27 cellular contexts compared by ENCODE assay signal in the genomic region with DNA sequence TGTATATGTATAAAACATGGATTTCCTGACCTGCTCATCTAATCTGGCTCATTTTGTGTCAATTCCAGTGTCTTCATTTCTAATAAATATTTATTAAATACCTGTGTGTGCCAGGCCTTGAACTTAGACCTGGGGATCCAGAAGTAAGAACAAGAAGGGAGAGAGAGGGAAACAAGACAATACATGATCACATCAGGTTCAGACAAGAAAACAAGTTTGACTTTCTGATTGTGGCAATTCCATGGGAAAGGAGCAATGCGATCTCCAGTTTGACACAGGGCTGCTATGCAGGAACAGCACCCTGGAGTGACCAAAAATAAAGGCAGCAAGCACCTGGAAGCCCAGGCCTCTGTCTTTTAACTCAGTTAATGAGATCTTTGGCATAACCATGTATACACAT.
DNase-seq lines count a peak whose midpoint lies in the region; ATAC-seq, FAIRE-seq and TF ChIP-seq lines count a peak whose summit lies in the region.
"Had no signal": no experiment of that assay in that cellular context is flagged by ENCODE, and none has a peak within 500 bp of the region (broad histone marks: within the 10 kb centered on the region; RNA-seq: fewer than 3 reads in every experiment).

No MANE protein-coding gene starts in this region.

- CTCF ChIA-PET in mammary epithelial cell (lab: Charles Lee; ENCODE audit: low non-redundant PET) (no interaction called here), MCF 10A (lab: Yijun Ruan, JAX) (no interaction called here), HCT116 (lab: Charles Lee) (no interaction called here)

- dilution Hi-C loops in mammary epithelial cell (cut with HindIII; ENCODE audit: low sequenced_read_pairs) = no loop called here

- WGBS in mammary epithelial cell (ENCODE audit: low coverage, missing lambda C conversion rate) = 0% methylated on average over 1 of the region's 1 CpG

- H2AFZ ChIP-seq in mammary epithelial cell (ENCODE audit: low read depth, low read length) (no peak overlapping the region), HCT116 (ENCODE audit: low read depth, low read length, poor library complexity, severe bottlenecking) (peak overlapping the region; percentile 16)

- no peak for TF ChIP-seq RAD21 in HCT116 (IDR thresholded peaks at IDR 0.05; ENCODE audit: low read depth)

- no peaks in the 10 kb centered on the region for H3K9me3 Mint-ChIP-seq in MCF 10A (ENCODE audit: unreplicated experiment)
- peaks cover 7% of the 10 kb centered on the region for H3K9me3 Mint-ChIP-seq in nephron progenitor cell

- no peak for TF ChIP-seq CTCF in mammary epithelial cell (conservative IDR thresholded peaks at IDR 0.05 in 1 of 2, IDR thresholded peaks at IDR 0.05 in 1 of 2; ENCODE audit: extremely low read depth in 1 of 2, insufficient read depth in 1 of 2, low read depth in 1 of 2, low read length in 2 of 2)
- no peak for TF ChIP-seq CTCF in MCF 10A (IDR thresholded peaks at IDR 0.05; ENCODE audit: unreplicated experiment)
- TF ChIP-seq CTCF in HCT116 (IDR thresholded peaks at IDR 0.05 in 2 of 3, conservative IDR thresholded peaks at IDR 0.05 in 1 of 3; ENCODE audit: borderline replicate concordance in 1 of 3, insufficient read depth in 1 of 3, low read depth in 2 of 3, low read length in 2 of 3) = no peak
- no peak for TF ChIP-seq CTCF in bronchial epithelial cell (IDR thresholded peaks at IDR 0.05; ENCODE audit: insufficient read depth, low read length, severe bottlenecking)
- no peak for TF ChIP-seq CTCF in nephron progenitor cell (IDR thresholded peaks at IDR 0.05)

- H3K36me3 ChIP-seq in mammary epithelial cell (ENCODE audit: insufficient read depth, low read length) (no peaks in the 10 kb centered on the region), HCT116 (ENCODE audit: control insufficient read depth in 1 of 2, insufficient read depth in 2 of 2, low read length in 2 of 2) (no peaks in the 10 kb centered on the region), bronchial epithelial cell (ENCODE audit: control insufficient read depth, insufficient read depth, low read length) (no peaks in the 10 kb centered on the region)
- H3K36me3 ChIP-seq: BE2C, BLaER1 had no signal

- FAIRE-seq in bronchial epithelial cell (lab: Jason Lieb, UNC) = no peak
- FAIRE-seq: A204.1, D721Med, GM12878, GM12892, GM18507 had no signal

- H3K4me1 Mint-ChIP-seq in MCF 10A (ENCODE audit: insufficient read depth, unreplicated experiment) = peaks cover 35% of the 10 kb centered on the region
- peaks cover 38% of the 10 kb centered on the region for H3K4me1 Mint-ChIP-seq in nephron progenitor cell
- H3K4me1 Mint-ChIP-seq: CD14-positive monocyte; CD4-positive, alpha-beta memory T cell; CD4-positive, CD25-positive, alpha-beta regulatory T cell; CD8-positive, alpha-beta memory T cell had no signal

- H3K9me2 ChIP-seq in HCT116 (ENCODE audit: insufficient read depth) = no peaks in the 10 kb centered on the region

- in situ Hi-C loops in mammary epithelial cell (cut with MboI; ENCODE audit: low sequenced_read_pairs in 2 of 2) = no loop called here

- ATAC-seq in HCT116 = no peak
- ATAC-seq: GM12878 had no signal

- H3K27ac Mint-ChIP-seq in MCF 10A (ENCODE audit: low read depth, unreplicated experiment) (no peak overlapping the region), nephron progenitor cell (no peak overlapping the region)
- H3K27ac Mint-ChIP-seq: CD4-positive, alpha-beta memory T cell; CD8-positive, alpha-beta memory T cell had no signal

- H3K27me3 ChIP-seq in mammary epithelial cell (ENCODE audit: insufficient read depth, low read length) (no peaks in the 10 kb centered on the region), HCT116 (ENCODE audit: insufficient read depth, low read length) (no peaks in the 10 kb centered on the region), bronchial epithelial cell (ENCODE audit: control insufficient read depth, insufficient read depth, low read length) (no peaks in the 10 kb centered on the region)
- H3K27me3 ChIP-seq: BE2C, BLaER1 had no signal

- H4K20me1 ChIP-seq in mammary epithelial cell (ENCODE audit: insufficient read depth, low read length) = no peaks in the 10 kb centered on the region
- no peaks in the 10 kb centered on the region for H4K20me1 ChIP-seq in HCT116 (ENCODE audit: insufficient read depth)
- H4K20me1 ChIP-seq: BLaER1 had no signal

- H3K4me3 ChIP-seq in mammary epithelial cell (replicated peaks in 1 of 3; ENCODE audit: insufficient read depth in 1 of 3, low read depth in 2 of 3, low read length in 3 of 3) (no peak overlapping the region), HCT116 (replicated peaks in 1 of 2; ENCODE audit: low read depth in 1 of 2, low read length in 2 of 2) (no peak overlapping the region), bronchial epithelial cell (ENCODE audit: low read depth, low read length) (no peak overlapping the region)
- H3K4me3 ChIP-seq: BLaER1, GM12878 had no signal

- no peaks in the 10 kb centered on the region for H3K36me3 Mint-ChIP-seq in MCF 10A (ENCODE audit: insufficient read depth, unreplicated experiment)
- no peaks in the 10 kb centered on the region for H3K36me3 Mint-ChIP-seq in nephron progenitor cell (ENCODE audit: low read depth)
- H3K36me3 Mint-ChIP-seq: CD14-positive monocyte; CD4-positive, alpha-beta memory T cell; CD4-positive, CD25-positive, alpha-beta regulatory T cell; CD8-positive, alpha-beta memory T cell had no signal

- H3K9ac ChIP-seq in mammary epithelial cell (ENCODE audit: insufficient read depth, low read length) = no peak overlapping the region
- H3K9ac ChIP-seq in HCT116 (ENCODE audit: low read length) = no peak overlapping the region
- H3K9ac ChIP-seq: BLaER1 had no signal

- POLR2A ChIA-PET in MCF 10A (lab: Yijun Ruan, JAX) (no interaction called here), HCT116 (lab: Charles Lee) (no interaction called here)

- peaks cover 37% of the 10 kb centered on the region for H3K4me1 ChIP-seq in mammary epithelial cell (ENCODE audit: insufficient read depth, low read length)
- H3K4me1 ChIP-seq in HCT116 (ENCODE audit: control insufficient read depth in 1 of 2, insufficient read depth in 2 of 2, low read length in 2 of 2) = peaks cover 8 to 39% of the 10 kb centered on the region in 2 experiments; a peak in 3 of 4 replicates
- H3K4me1 ChIP-seq: BLaER1 had no signal

- no peaks in the 10 kb centered on the region for H3K27me3 Mint-ChIP-seq in MCF 10A (ENCODE audit: insufficient read depth, unreplicated experiment)
- H3K27me3 Mint-ChIP-seq in nephron progenitor cell (ENCODE audit: low read depth, poor library complexity) = no peaks in the 10 kb centered on the region

- H3K27ac ChIP-seq in mammary epithelial cell (ENCODE audit: insufficient read depth, low read depth, low read length) (no peak overlapping the region), HCT116 (ENCODE audit: low read depth, low read length) (no peak overlapping the region)
- H3K27ac ChIP-seq: BLaER1 had no signal

- H3K9me3 ChIP-seq in mammary epithelial cell (replicated peaks; ENCODE audit: insufficient read depth, low read length) (no peaks in the 10 kb centered on the region), HCT116 (ENCODE audit: control insufficient read depth in 1 of 2, insufficient read depth in 1 of 2, low read depth in 1 of 2, low read length in 2 of 2) (no peaks in the 10 kb centered on the region)
- H3K9me3 ChIP-seq: BE2C, BLaER1, Caco-2 had no signal

- H3K79me2 ChIP-seq in mammary epithelial cell (ENCODE audit: insufficient read depth, low read length) (no peaks in the 10 kb centered on the region), HCT116 (ENCODE audit: insufficient read depth, low read length) (no peaks in the 10 kb centered on the region)

- RAD21 ChIA-PET in HCT116 (lab: Charles Lee; ENCODE audit: low non-redundant PET in 1 of 2, low total read pairs in 2 of 2, uncharacterized antibody in 2 of 2, unreplicated experiment in 2 of 2) = no interaction called here

- BruUV-seq in mammary epithelial cell (replicated peaks; lab: Mats Ljungman, UMichigan) (no TSS peak), MCF 10A (replicated peaks; lab: Mats Ljungman, UMichigan) (no TSS peak), HCT116 (replicated peaks; lab: Mats Ljungman, UMichigan) (no TSS peak)

- DNase-seq in mammary epithelial cell (peak; percentile 65), MCF 10A (ENCODE audit: unreplicated experiment) (no peak), HCT116 (ENCODE audit: low read depth, low spot score) (no peak), bronchial epithelial cell (ENCODE audit: low read depth) (peak; percentile 73), NCI-H1417 treated with DMSO at 0.1 percent for 48 hours (lab: John Stamatoyannopoulos, UW) (no peak), nephron progenitor cell (no peak), H4 (ENCODE audit: low spot score) (no peak)
- DNase-seq: 8988T; ACHN; BE2C; C1 segment of cervical spinal cord; Caco-2; Calu3; CD4-positive, alpha-beta memory T cell; CD4-positive, CD25-positive, alpha-beta regulatory T cell; CD8-positive, alpha-beta memory T cell; DMS79; DND-41; EL; GDM1 had no signal

- intact Hi-C loops in mammary epithelial cell (cut with micrococcal nuclease) (no loop called here), MCF 10A (cut with micrococcal nuclease) (no loop called here), HCT116 (cut with micrococcal nuclease) (no loop called here)

- H3K4me2 ChIP-seq in mammary epithelial cell (ENCODE audit: insufficient read depth, low read depth, low read length) (no peak overlapping the region), HCT116 (ENCODE audit: low read length) (no peak overlapping the region)
- H3K4me2 ChIP-seq: BLaER1 had no signal

- no peak overlapping the region for H3K4me3 Mint-ChIP-seq in MCF 10A (ENCODE audit: unreplicated experiment)
- no peak overlapping the region for H3K4me3 Mint-ChIP-seq in nephron progenitor cell
- H3K4me3 Mint-ChIP-seq: CD14-positive monocyte; CD4-positive, alpha-beta memory T cell; CD4-positive, CD25-positive, alpha-beta regulatory T cell; CD8-positive, alpha-beta memory T cell had no signal

- TF ChIP-seq POLR2A in HCT116 (IDR thresholded peaks at IDR 0.05; ENCODE audit: borderline replicate concordance, extremely low read depth, insufficient read depth, insufficient read length) = no peak

TF ChIP-seq in HCT116, 20 proteins besides CTCF, POLR2A, EP300 and RAD21 (continues in another document):
- TF ChIP-seq JUND (IDR thresholded peaks at IDR 0.05) (no peak), POLR2AphosphoS5 (IDR thresholded peaks at IDR 0.05; ENCODE audit: low read depth, low read length) (no peak), ELF1 (IDR thresholded peaks at IDR 0.05; ENCODE audit: borderline replicate concordance, low read depth) (no peak), ZNF274 (IDR thresholded peaks at IDR 0.05; ENCODE audit: low read depth, low read length) (no peak), FOSL1 (IDR thresholded peaks at IDR 0.05; ENCODE audit: low read depth) (no peak), SRF (IDR thresholded peaks at IDR 0.05; ENCODE audit: low read depth) (no peak), SP1 (IDR thresholded peaks at IDR 0.05; ENCODE audit: low read depth) (no peak), CEBPB (IDR thresholded peaks at IDR 0.05; ENCODE audit: low read depth) (no peak), EZH2 (IDR thresholded peaks at IDR 0.05) (no peak), EGR1 (IDR thresholded peaks at IDR 0.05; ENCODE audit: low read depth) (no peak)
- TF ChIP-seq, protein P1, sequence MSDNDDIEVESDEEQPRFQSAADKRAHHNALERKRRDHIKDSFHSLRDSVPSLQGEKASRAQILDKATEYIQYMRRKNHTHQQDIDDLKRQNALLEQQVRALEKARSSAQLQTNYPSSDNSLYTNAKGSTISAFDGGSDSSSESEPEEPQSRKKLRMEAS (IDR thresholded peaks at IDR 0.05) = no peak

Comparison
In these comparisons a context has a peak if more than half of its experiments do, and no peak if none do; other contexts are left out.
1. DNase-seq: peak in mammary epithelial cell (single experiment) and bronchial epithelial cell (single experiment); none in MCF 10A (single experiment), HCT116 (single experiment), NCI-H1417 treated with DMSO at 0.1 percent for 48 hours (single experiment), nephron progenitor cell (single experiment) and H4 (single experiment).